8 cellular contexts compared by ENCODE assay signal in the genomic region with DNA sequence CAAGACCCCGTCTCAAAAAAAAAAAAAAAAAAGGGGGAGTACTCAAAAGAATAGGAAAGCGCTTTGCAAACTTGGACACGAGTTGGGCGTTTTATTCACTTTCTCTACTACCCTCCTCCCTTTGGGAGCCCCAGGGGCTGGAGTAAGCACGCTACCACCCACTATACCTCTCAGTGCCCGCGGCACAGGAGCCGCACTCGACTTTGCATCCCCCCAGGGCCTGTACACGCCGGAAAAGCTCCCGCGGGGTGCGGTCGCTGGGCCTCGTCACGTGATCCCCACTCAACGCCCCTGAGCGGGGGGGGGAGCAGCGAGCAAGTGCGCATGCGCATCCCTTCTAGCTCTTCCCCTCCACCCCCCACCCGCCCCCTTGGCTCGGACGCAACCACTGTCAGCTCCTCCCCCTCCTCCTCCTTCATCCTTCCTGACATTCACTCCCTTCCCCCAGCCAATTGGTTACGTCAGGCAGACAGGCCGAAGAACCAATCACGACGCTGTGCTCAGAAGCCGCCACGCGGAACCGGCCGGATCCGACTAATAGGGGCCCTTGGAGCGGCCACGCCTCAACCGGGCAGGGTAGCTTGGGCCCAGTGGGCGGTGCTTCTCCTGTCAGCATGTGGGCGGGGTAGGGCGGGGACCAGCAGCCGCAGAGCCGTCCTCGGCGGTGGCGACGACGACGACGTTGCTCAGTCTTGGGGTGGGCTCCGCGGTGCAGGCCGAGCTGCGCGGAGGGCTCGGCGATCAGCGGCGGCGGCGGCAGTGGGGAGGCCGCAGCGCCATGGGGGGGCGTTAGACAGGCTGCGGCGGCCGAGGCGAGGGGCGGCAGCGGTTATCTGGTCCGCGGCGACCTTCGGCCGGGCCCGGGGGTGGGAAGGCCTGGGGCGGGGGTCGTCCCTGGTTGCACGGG. TPM values are rescaled to one million over a fixed set of nuclear protein-coding genes. Genes with fewer than 3 reads are reported as not detected.
DNase-seq lines count a peak whose midpoint lies in the region; ATAC-seq and FAIRE-seq lines count a peak whose summit lies in the region.

A gene with protein sequence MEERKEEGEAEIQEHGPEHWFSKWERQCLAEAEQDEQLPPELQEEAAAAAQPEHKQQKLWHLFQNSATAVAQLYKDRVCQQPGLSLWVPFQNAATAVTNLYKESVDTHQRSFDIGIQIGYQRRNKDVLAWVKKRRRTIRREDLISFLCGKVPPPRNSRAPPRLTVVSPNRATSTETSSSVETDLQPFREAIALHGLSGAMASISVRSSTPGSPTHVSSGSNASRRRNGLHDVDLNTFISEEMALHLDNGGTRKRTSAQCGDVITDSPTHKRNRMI (plus strand): TSS at position 685 of the 907 bp plus-strand sequence. CDS start 401 bp downstream, outside the sequence.

- H3K27me3 ChIP-seq in endocrine pancreas (ENCODE audit: control insufficient read depth, insufficient read depth, low read length) (no peaks in the 10 kb centered on the region), mesendoderm (ENCODE audit: insufficient read depth, low read length, poor library complexity) (no peaks in the 10 kb centered on the region)

- H3K4me3 Mint-ChIP-seq in activated CD8-positive, alpha-beta memory T cell treated with anti-CD3 and anti-CD28 coated beads, Interleukin-2, amount 10 ng/mL, durations not matched to agents 7 days and 5 days: peak within 1 kb of the TSS; percentile 89

- H3K56ac ChIP-seq in mesendoderm (ENCODE audit: low read length): peak within 1 kb of the TSS; percentile 99

- H3K23ac ChIP-seq in mesendoderm (ENCODE audit: low read length): peak within 1 kb of the TSS; percentile 80

- peaks cover 5% of the 10 kb centered on the region for H3K36me3 ChIP-seq in endocrine pancreas (ENCODE audit: control insufficient read depth, insufficient read depth, low read length)
- peaks cover 2% of the 10 kb centered on the region for H3K36me3 ChIP-seq in mesendoderm (ENCODE audit: control insufficient read depth, insufficient read depth, low read length)

- peak within 1 kb of the TSS; percentile 39 for H3K4me3 ChIP-seq in endocrine pancreas (ENCODE audit: control insufficient read depth, insufficient read depth, low read length)
- H3K4me3 ChIP-seq in mesendoderm (ENCODE audit: low read length): peak within 1 kb of the TSS; percentile 86

- H3K27ac Mint-ChIP-seq in activated CD8-positive, alpha-beta memory T cell treated with anti-CD3 and anti-CD28 coated beads, Interleukin-2, amount 10 ng/mL, durations not matched to agents 7 days and 5 days: peak within 1 kb of the TSS; percentile 97

- H3K4me1 Mint-ChIP-seq in activated CD8-positive, alpha-beta memory T cell treated with anti-CD3 and anti-CD28 coated beads, Interleukin-2, amount 10 ng/mL, durations not matched to agents 7 days and 5 days: peaks cover 25% of the 10 kb centered on the region

- no peaks in the 10 kb centered on the region for H3K9me3 ChIP-seq in endocrine pancreas (ENCODE audit: control insufficient read depth, low read length)

- H3K18ac ChIP-seq in mesendoderm (ENCODE audit: low read length): peak within 1 kb of the TSS; percentile 94

- peak; percentile 83 for FAIRE-seq in HTR-8/SVneo (lab: Jason Lieb, UNC)

- no CpG with 5 or more reads among the region's 79 CpGs for WGBS in mesendoderm (ENCODE audit: extremely low coverage, insufficient coverage, low lambda C conversion rate)

- H3K4me1 ChIP-seq in endocrine pancreas (ENCODE audit: control insufficient read depth, insufficient read depth, low read length) (peaks cover 24% of the 10 kb centered on the region), mesendoderm (ENCODE audit: control insufficient read depth, low read depth, low read length) (peaks cover 6% of the 10 kb centered on the region)

- H3K79me2 ChIP-seq in mesendoderm (ENCODE audit: control insufficient read depth, insufficient read depth, low read length): peaks cover 45% of the 10 kb centered on the region

- no peaks in the 10 kb centered on the region for H3K27me3 Mint-ChIP-seq in activated CD8-positive, alpha-beta memory T cell treated with anti-CD3 and anti-CD28 coated beads, Interleukin-2, amount 10 ng/mL, durations not matched to agents 7 days and 5 days

- H3K79me1 ChIP-seq in mesendoderm (ENCODE audit: low read length): no peaks in the 10 kb centered on the region

- peak; percentile 98 for DNase-seq in COLO829 (ENCODE audit: low spot score)
- peak; percentile 97 for DNase-seq in HTR-8/SVneo (ENCODE audit: insufficient read length, low spot score)
- DNase-seq in NOMO-1 treated with dmso at 0.1 percent for 144 hours (lab: John Stamatoyannopoulos, UW; ENCODE audit: unreplicated experiment): peak; percentile 100
- peak; percentile 100 for DNase-seq in activated CD8-positive, alpha-beta memory T cell treated with anti-CD3 and anti-CD28 coated beads, Interleukin-2, amount 10 ng/mL, durations not matched to agents 7 days and 5 days
- peak; percentile 100 for DNase-seq in mesendoderm
- DNase-seq in stimulated activated CD8-positive, alpha-beta memory T cell treated with anti-CD3 and anti-CD28 coated beads, Interleukin-15, amount 100 ng/mL, for 1 hour (ENCODE audit: low read depth): peak; percentile 97

- H3K4ac ChIP-seq in mesendoderm (ENCODE audit: low read depth, low read length): peak within 1 kb of the TSS; percentile 98

- peak within 1 kb of the TSS; percentile 95 for H2BK5ac ChIP-seq in mesendoderm (ENCODE audit: low read length)

- H2AK5ac ChIP-seq in mesendoderm (ENCODE audit: low read length): no peak within 1 kb of the TSS

- peak within 1 kb of the TSS; percentile 91 for H4K8ac ChIP-seq in mesendoderm (ENCODE audit: low read depth, low read length)

- peaks cover 33% of the 10 kb centered on the region for H3K36me3 Mint-ChIP-seq in activated CD8-positive, alpha-beta memory T cell treated with anti-CD3 and anti-CD28 coated beads, Interleukin-2, amount 10 ng/mL, durations not matched to agents 7 days and 5 days

- H3K9ac ChIP-seq in endocrine pancreas (ENCODE audit: control insufficient read depth, insufficient read depth, low read length) (peak within 1 kb of the TSS; percentile 91), mesendoderm (ENCODE audit: low read length) (peak within 1 kb of the TSS; percentile 98)

- H3K9me3 Mint-ChIP-seq in activated CD8-positive, alpha-beta memory T cell treated with anti-CD3 and anti-CD28 coated beads, Interleukin-2, amount 10 ng/mL, durations not matched to agents 7 days and 5 days (ENCODE audit: low read depth): no peaks in the 10 kb centered on the region

- H3K4me2 ChIP-seq in mesendoderm (ENCODE audit: low read length): peak within 1 kb of the TSS; percentile 37

- no peak within 1 kb of the TSS for H2BK15ac ChIP-seq in mesendoderm (replicated peaks; ENCODE audit: low read depth)

- peak within 1 kb of the TSS; percentile 78 for H2BK120ac ChIP-seq in mesendoderm (ENCODE audit: low read depth, low read length)

- peak within 1 kb of the TSS; percentile 91 for H3K27ac ChIP-seq in mesendoderm (ENCODE audit: low read depth, low read length)

- CTCF ChIA-PET in activated CD8-positive, alpha-beta memory T cell treated with anti-CD3 and anti-CD28 coated beads, Interleukin-2, amount 10 ng/mL, durations not matched to agents 7 days and 5 days (lab: Charles Lee): interaction anchor here (0.6 to 3.9 kb wide), 8 partner anchors 11 to 222 kb away, joined by 3 to 22 read pairs (median 4); a partner anchor contains a TSS

- peak; percentile 81 for ATAC-seq in GM21367 (IDR thresholded peaks at IDR 0.05; ENCODE audit: unreplicated experiment)
- ATAC-seq in activated CD8-positive, alpha-beta memory T cell treated with anti-CD3 and anti-CD28 coated beads, Interleukin-2, amount 10 ng/mL, durations not matched to agents 7 days and 5 days: peak; percentile 90

- no peak within 1 kb of the TSS for H4K5ac ChIP-seq in mesendoderm (ENCODE audit: low read length)

RNA-seq across cellular contexts. Expression of the gene that starts here (rescaled TPM):
- 10 to 100 TPM; 52.3 to 63.8 TPM for total RNA-seq in activated CD8-positive, alpha-beta memory T cell treated with anti-CD3 and anti-CD28 coated beads, Interleukin-2, amount 10 ng/mL, durations not matched to agents 7 days and 5 days
- 32.0 TPM for polyA plus RNA-seq in mesendoderm (2013, experiment 1 of 2)
- polyA plus RNA-seq in mesendoderm (2013, experiment 2 of 2): 30.7 TPM

Comparison
In these comparisons a context has a peak if more than half of its experiments do, and no peak if none do; other contexts are left out.
1. Peak in every context shown above with its lines: DNase-seq, ATAC-seq, H3K4me3 ChIP-seq and H3K27ac ChIP-seq.